In the genomic region with DNA sequence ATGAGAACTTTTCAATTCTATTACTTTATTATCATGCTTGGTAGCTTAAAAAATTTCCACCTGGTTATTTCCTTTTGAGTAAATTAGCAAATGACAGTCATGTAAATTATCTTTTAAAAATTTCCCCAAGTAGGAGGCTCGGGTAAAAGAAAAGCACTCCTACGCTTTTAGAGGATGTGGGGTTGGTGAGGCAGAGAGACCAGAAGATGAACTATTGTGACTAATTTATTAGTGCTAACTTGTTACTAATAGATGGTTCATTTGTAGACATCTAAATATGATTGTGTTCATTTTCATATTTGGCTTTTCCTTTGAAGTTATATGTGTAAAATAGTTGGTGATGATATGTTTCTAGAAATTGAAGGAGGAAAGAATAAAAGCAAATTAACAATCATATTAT, we compare ENCODE assay signal across 10 cellular contexts. TPM values are rescaled to one million over a fixed set of nuclear protein-coding genes. Genes with fewer than 3 reads are reported as not detected.
DNase-seq lines count a peak whose midpoint lies in the region; ATAC-seq and TF ChIP-seq lines count a peak whose summit lies in the region.
"Had no signal": no experiment of that assay in that cellular context is flagged by ENCODE, and none has a peak within 500 bp of the region (broad histone marks: within the 10 kb centered on the region; RNA-seq: fewer than 3 reads in every experiment).

No MANE protein-coding gene starts in this region.

- no peak overlapping the region for H3K4me3 Mint-ChIP-seq in CD8-positive, alpha-beta T cell
- H3K4me3 Mint-ChIP-seq: dendritic cell treated with granulocyte-macrophage colony-stimulating factor and Interleukin-4, amounts not matched to agents 40 ng/mL and 50 ng/mL, for 4 days had no signal

- H3K4me1 Mint-ChIP-seq in CD8-positive, alpha-beta T cell (ENCODE audit: low read depth), result peaks cover 64% of the 10 kb centered on the region

- peak overlapping the region; percentile 28 for H3K27ac Mint-ChIP-seq in CD8-positive, alpha-beta T cell
- H3K27ac Mint-ChIP-seq: dendritic cell treated with granulocyte-macrophage colony-stimulating factor and Interleukin-4, amounts not matched to agents 40 ng/mL and 50 ng/mL, for 4 days had no signal

- DNase-seq in CD8-positive, alpha-beta T cell, result no peak
- DNase-seq in inferior parietal cortex (ENCODE audit: extremely low spot score) (no peak), hepatic stellate cell (ENCODE audit: low spot score) (no peak), NCI-H1105 treated with DMSO at 0.1 percent for 48 hours (lab: John Stamatoyannopoulos, UW) (no peak), glomerular visceral epithelial cell (ENCODE audit: extremely low spot score) (no peak)
- DNase-seq: PC-3 had no signal

- H3K27me3 Mint-ChIP-seq in CD8-positive, alpha-beta T cell (ENCODE audit: low read depth), result no peaks in the 10 kb centered on the region
- H3K27me3 Mint-ChIP-seq: dendritic cell treated with granulocyte-macrophage colony-stimulating factor and Interleukin-4, amounts not matched to agents 40 ng/mL and 50 ng/mL, for 4 days had no signal

- no peaks in the 10 kb centered on the region for H3K27me3 ChIP-seq in CD8-positive, alpha-beta T cell (ENCODE audit: insufficient read depth, low read length)

- intact Hi-C loops in CD8-positive, alpha-beta T cell (cut with DNase I, micrococcal nuclease), result no loop called here

- TF ChIP-seq CTCF in CD8-positive, alpha-beta T cell (IDR thresholded peaks at IDR 0.05), result no peak

- H3K4me3 ChIP-seq in CD8-positive, alpha-beta T cell (ENCODE audit: low read depth, low read length), result no peak overlapping the region

- ATAC-seq in CD8-positive, alpha-beta T cell, result no peak
- ATAC-seq in GM18867 (IDR thresholded peaks at IDR 0.05; ENCODE audit: unreplicated experiment) (peak; percentile 79), HG02610 (IDR thresholded peaks at IDR 0.05; ENCODE audit: unreplicated experiment) (peak; percentile 87), HG03521 (IDR thresholded peaks at IDR 0.05; ENCODE audit: unreplicated experiment) (peak; percentile 57)
- ATAC-seq: PC-3 had no signal

- peaks cover 7% of the 10 kb centered on the region for H3K4me1 ChIP-seq in CD8-positive, alpha-beta T cell (ENCODE audit: insufficient read depth, low read length)

- CTCF ChIA-PET in CD8-positive, alpha-beta T cell (lab: Charles Lee), result no interaction called here

- H3K27ac ChIP-seq in CD8-positive, alpha-beta T cell (ENCODE audit: low read depth, low read length), result no peak overlapping the region

- H3K36me3 Mint-ChIP-seq in CD8-positive, alpha-beta T cell, result peaks cover 50% of the 10 kb centered on the region

- H3K36me3 ChIP-seq in CD8-positive, alpha-beta T cell (ENCODE audit: insufficient read depth, low read length), result peaks cover 5% of the 10 kb centered on the region

- no peaks in the 10 kb centered on the region for H3K9me3 ChIP-seq in CD8-positive, alpha-beta T cell (ENCODE audit: low read length)

- POLR2A ChIA-PET in CD8-positive, alpha-beta T cell (lab: Charles Lee), result no interaction called here

- no peaks in the 10 kb centered on the region for H3K9me3 Mint-ChIP-seq in CD8-positive, alpha-beta T cell
- H3K9me3 Mint-ChIP-seq: dendritic cell treated with granulocyte-macrophage colony-stimulating factor and Interleukin-4, amounts not matched to agents 40 ng/mL and 50 ng/mL, for 4 days had no signal

RNA-seq across cellular contexts. Expression of gene ZNF292, which starts 27.0 kb away (rescaled TPM):
- total RNA-seq in CD8-positive, alpha-beta T cell, result 10 to 100 TPM; 82.6 to 87.6 TPM
